In genomic region chrX:123962794-123963373, GRCh38 we compare ENCODE assay signal across 1 cellular context.
A peak's percentile ranks its signal among the peaks of the same experiment; 100 is the strongest.
TF ChIP-seq lines count a peak whose summit lies in the region.

No MANE protein-coding gene starts in this region.

TF ChIP-seq in HEK293, 187 proteins besides CTCF, POLR2A, EP300 and RAD21 (continued from another document):
- no peak for TF ChIP-seq ZNF449 (tag by site-specific recombination; IDR thresholded peaks at IDR 0.05)
- no peak for TF ChIP-seq ZNF280C (tag by site-specific recombination; IDR thresholded peaks at IDR 0.05)
- no peak for TF ChIP-seq ZNF280D (tag by site-specific recombination; IDR thresholded peaks at IDR 0.05)
- peak; percentile 76 for TF ChIP-seq IKZF3 (tag by site-specific recombination; IDR thresholded peaks at IDR 0.05)
- no peak for TF ChIP-seq ZNF514 (tag by site-specific recombination; IDR thresholded peaks at IDR 0.05)
- no peak for TF ChIP-seq ZNF302 (tag by site-specific recombination; IDR thresholded peaks at IDR 0.05; ENCODE audit: low read depth)
- no peak for TF ChIP-seq PRDM6 (tag by site-specific recombination; IDR thresholded peaks at IDR 0.05)
- peak; percentile 64; the same call in 1 of the 2 replicates for TF ChIP-seq HIC1 (tag by site-specific recombination; IDR thresholded peaks at IDR 0.05)
- no peak for TF ChIP-seq HOXC10 (CRISPR knock-in tag; IDR thresholded peaks at IDR 0.05)
- no peak for TF ChIP-seq TSHZ1 (tag by site-specific recombination; IDR thresholded peaks at IDR 0.05; ENCODE audit: borderline replicate concordance)
- TF ChIP-seq ZNF146 (tag by site-specific recombination; IDR thresholded peaks at IDR 0.05), result no peak
- TF ChIP-seq ZNF670 (tag by site-specific recombination; IDR thresholded peaks at IDR 0.05; ENCODE audit: low read depth), result no peak
- no peak for TF ChIP-seq INSM2 (tag by site-specific recombination; IDR thresholded peaks at IDR 0.05)
- peak; percentile 92 for TF ChIP-seq TRIM28 (IDR thresholded peaks at IDR 0.05; ENCODE audit: borderline replicate concordance, low read length)
- peak; percentile 48 for TF ChIP-seq KLF1 (tag by site-specific recombination; IDR thresholded peaks at IDR 0.05)
- 0 out of 2 replicates have a peak, but pooled peaks have one; percentile 18 for TF ChIP-seq KLF16 (tag by site-specific recombination; IDR thresholded peaks at IDR 0.05)
- no peak for TF ChIP-seq REPIN1 (tag by site-specific recombination; IDR thresholded peaks at IDR 0.05; ENCODE audit: low read depth)
- TF ChIP-seq KLF10 (tag by site-specific recombination; IDR thresholded peaks at IDR 0.05), result peak; percentile 61
- TF ChIP-seq MEIS1 (CRISPR knock-in tag; IDR thresholded peaks at IDR 0.05; ENCODE audit: borderline replicate concordance), result no peak
- TF ChIP-seq ZNF544 (tag by site-specific recombination; IDR thresholded peaks at IDR 0.05), result no peak
- peak; percentile 76 for TF ChIP-seq ZEB2 (tag by site-specific recombination; IDR thresholded peaks at IDR 0.05)
- no peak for TF ChIP-seq AEBP2 (tag by site-specific recombination; IDR thresholded peaks at IDR 0.05; ENCODE audit: borderline replicate concordance)
- no peak for TF ChIP-seq ZFP41 (tag by site-specific recombination; IDR thresholded peaks at IDR 0.05; ENCODE audit: borderline replicate concordance)
- TF ChIP-seq ZNF621 (tag by site-specific recombination; IDR thresholded peaks at IDR 0.05), result no peak
- TF ChIP-seq ZNF747 (tag by site-specific recombination; IDR thresholded peaks at IDR 0.05), result no peak
- TF ChIP-seq SALL2 (tag by site-specific recombination; IDR thresholded peaks at IDR 0.05; ENCODE audit: borderline replicate concordance), result no peak
- peak; percentile 76 for TF ChIP-seq ZNF629 (tag by site-specific recombination; IDR thresholded peaks at IDR 0.05)
- TF ChIP-seq ZNF571 (tag by site-specific recombination; IDR thresholded peaks at IDR 0.05), result no peak
- TF ChIP-seq ZNF776 (tag by site-specific recombination; IDR thresholded peaks at IDR 0.05; ENCODE audit: borderline replicate concordance), result no peak
- TF ChIP-seq ATF2 (tag by site-specific recombination; IDR thresholded peaks at IDR 0.05; ENCODE audit: low read depth), result peak; percentile 44; the same call in 1 of the 2 replicates
- peak; percentile 48; the same call in 1 of the 2 replicates for TF ChIP-seq OSR2 (tag by site-specific recombination; IDR thresholded peaks at IDR 0.05)
- TF ChIP-seq ZNF626 (tag by site-specific recombination; IDR thresholded peaks at IDR 0.05), result no peak
- TF ChIP-seq SP7 (tag by site-specific recombination; IDR thresholded peaks at IDR 0.05), result 0 out of 2 replicates have a peak, but pooled peaks have one; percentile 58
- peak; percentile 69 for TF ChIP-seq EGR2 (tag by site-specific recombination; IDR thresholded peaks at IDR 0.05; ENCODE audit: low read depth)
